30 cellular contexts compared by ENCODE assay signal in the genomic region with DNA sequence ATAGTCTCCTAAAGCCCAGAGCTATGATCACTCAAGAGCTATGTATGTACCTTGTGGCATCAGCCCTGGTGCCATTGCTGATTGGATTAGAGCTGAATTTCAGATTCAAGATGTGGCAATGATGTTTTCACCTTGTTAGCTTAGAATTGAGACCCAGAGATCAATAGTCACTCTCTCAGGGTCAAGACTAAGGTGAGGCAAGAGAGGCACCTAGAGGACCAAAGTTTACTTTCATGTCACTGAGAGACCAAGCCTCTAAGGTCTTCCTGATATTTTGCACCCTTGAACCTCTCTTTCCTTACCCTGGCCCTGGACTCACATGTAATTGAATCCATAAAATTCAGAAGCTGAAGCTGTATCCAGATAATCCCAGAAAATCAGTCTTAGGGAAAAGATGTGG. TPM values are rescaled to one million over a fixed set of nuclear protein-coding genes. Genes with fewer than 3 reads are reported as not detected.
"Had no signal": no experiment of that assay in that cellular context is flagged by ENCODE, and none has a peak within 500 bp of the region (broad histone marks: within the 10 kb centered on the region; RNA-seq: fewer than 3 reads in every experiment).

No MANE protein-coding gene starts in this region.

- H3K4me1 ChIP-seq: esophagus squamous epithelium, gastrocnemius medialis, heart right ventricle, left ventricle myocardium inferior had no signal

- H3K9me3 ChIP-seq: esophagus squamous epithelium, gastrocnemius medialis, heart right ventricle, left ventricle myocardium inferior had no signal

- FAIRE-seq: colon, endometrium, kidney had no signal

- ATAC-seq: effector memory CD8-positive, alpha-beta T cell; esophagus mucosa; gastrocnemius medialis; heart right ventricle; left colon; naive thymus-derived CD4-positive, alpha-beta T cell had no signal

- H3K27ac ChIP-seq: coronary artery, epithelial cell of prostate, esophagus squamous epithelium, gastrocnemius medialis, heart right ventricle, left ventricle myocardium inferior had no signal

- H3K27me3 ChIP-seq: esophagus squamous epithelium, gastrocnemius medialis had no signal

- H3K4me3 ChIP-seq: coronary artery, esophagus squamous epithelium, gastrocnemius medialis, heart right ventricle, left ventricle myocardium inferior, lung had no signal

- DNase-seq: effector CD8-positive, alpha-beta T cell; effector memory CD8-positive, alpha-beta T cell; endodermal cell; erythroblast; esophagus squamous epithelium; foreskin fibroblast; foreskin melanocyte; gastrocnemius medialis; glutamatergic neuron; head of caudate nucleus; heart right ventricle; hippocampal formation; islet precursor cell; kidney; kidney glomerular epithelial cell; left colon; left ventricle myocardium inferior; mammary epithelial cell; mesendoderm; midbrain; naive thymus-derived CD4-positive, alpha-beta T cell had no signal

- H3K36me3 ChIP-seq: esophagus squamous epithelium, gastrocnemius medialis, heart right ventricle, left ventricle myocardium inferior had no signal

RNA-seq across cellular contexts. Expression of a gene that starts 42.8 kb away (rescaled TPM):
- total RNA-seq: cerebellum, endodermal cell, esophagus squamous epithelium, glomerular endothelial cell, left colon, left ventricle myocardium inferior, lower leg skin had no signal
- polyA plus RNA-seq: naive thymus-derived CD4-positive, alpha-beta T cell had no signal
